In the genomic region with DNA sequence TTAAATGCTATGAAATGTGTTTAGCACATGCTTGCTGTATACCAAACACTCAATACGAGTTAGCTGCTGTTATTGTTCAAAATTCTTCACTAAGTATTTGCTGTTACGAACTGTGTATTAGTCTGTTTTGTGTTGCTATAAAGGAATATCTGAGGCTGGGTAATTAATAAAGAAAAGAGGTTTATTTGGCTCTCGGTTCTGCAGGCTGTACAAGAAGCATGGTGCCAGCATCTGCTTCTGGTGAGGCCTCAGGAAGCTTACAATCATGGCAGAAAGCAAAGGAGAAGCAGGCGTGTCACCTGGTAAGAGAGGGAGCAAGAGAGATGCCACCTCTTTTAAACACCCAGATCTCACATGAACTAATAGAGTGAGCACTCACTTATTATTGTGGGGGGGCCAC, we compare ENCODE assay signal across 25 cellular contexts. TPM values are rescaled to one million over a fixed set of nuclear protein-coding genes. Genes with fewer than 3 reads are reported as not detected.
DNase-seq lines count a peak whose midpoint lies in the region; ATAC-seq and TF ChIP-seq lines count a peak whose summit lies in the region.
"Had no signal": no experiment of that assay in that cellular context is flagged by ENCODE, and none has a peak within 500 bp of the region (broad histone marks: within the 10 kb centered on the region; RNA-seq: fewer than 3 reads in every experiment).

No MANE protein-coding gene starts in this region.

- no peak for TF ChIP-seq CTCF in type B pancreatic cell (conservative IDR thresholded peaks at IDR 0.05)

- no peak overlapping the region for H3K23ac ChIP-seq in mesenchymal stem cell (ENCODE audit: low read length in 2 of 2)

- no peak overlapping the region for H2BK120ac ChIP-seq in mesenchymal stem cell (ENCODE audit: low read depth, low read length)

- H3K36me3 Mint-ChIP-seq in activated naive CD4-positive, alpha-beta T cell treated with anti-CD3 and anti-CD28 coated beads, Interleukin-2, amount 50 U/mL, for 24 hours = peaks cover 5% of the 10 kb centered on the region
- no peaks in the 10 kb centered on the region for H3K36me3 Mint-ChIP-seq in T-cell
- H3K36me3 Mint-ChIP-seq in naive thymus-derived CD4-positive, alpha-beta T cell = peaks cover 0 to 14% (median 6%) of the 10 kb centered on the region in 5 donors
- H3K36me3 Mint-ChIP-seq in type B pancreatic cell = no peaks in the 10 kb centered on the region
- H3K36me3 Mint-ChIP-seq: mesothelial cell of epicardium had no signal

- no peaks in the 10 kb centered on the region for H3K27me3 ChIP-seq in naive thymus-derived CD4-positive, alpha-beta T cell (ENCODE audit: control insufficient read depth in 2 of 2, insufficient read depth in 2 of 2, low read length in 2 of 2)
- H3K27me3 ChIP-seq in mesenchymal stem cell (ENCODE audit: control insufficient read depth in 1 of 2, insufficient read depth in 1 of 2, low read length in 2 of 2) = no peaks in the 10 kb centered on the region
- H3K27me3 ChIP-seq: hepatocyte, neutrophil had no signal

- CTCF ChIA-PET in T-cell (lab: Charles Lee) = no interaction called here
- CTCF ChIA-PET in naive thymus-derived CD4-positive, alpha-beta T cell (lab: Charles Lee) = no interaction called here

- no peak overlapping the region for H3K4me2 ChIP-seq in mesenchymal stem cell (ENCODE audit: low read length, poor library complexity, severe bottlenecking)

- no peak overlapping the region for H2BK15ac ChIP-seq in mesenchymal stem cell (ENCODE audit: low read depth, poor library complexity, severe bottlenecking)

- H3K9ac ChIP-seq in mesenchymal stem cell (ENCODE audit: low read length) = no peak overlapping the region

- H2AK5ac ChIP-seq in mesenchymal stem cell (ENCODE audit: low read length, severe bottlenecking) = no peak overlapping the region

- H3K18ac ChIP-seq in mesenchymal stem cell (ENCODE audit: low read depth in 1 of 2, low read length in 2 of 2) = no peak overlapping the region

- no peak overlapping the region for H2BK5ac ChIP-seq in mesenchymal stem cell (ENCODE audit: low read depth, low read length, poor library complexity, severe bottlenecking)

- intact Hi-C loops in naive thymus-derived CD4-positive, alpha-beta T cell (cut with micrococcal nuclease) = loop anchor here (2.0 to 10.0 kb wide), 6 partner anchors 36 to 921 kb away; partner anchors contain the start of genes STK17A (in 2 of the 2), H2AZ2 (in 1 of the 2) and PPIA (in 1 of the 2)

- peaks cover 10% of the 10 kb centered on the region for H3K79me1 ChIP-seq in mesenchymal stem cell (replicated peaks; ENCODE audit: low read length, poor library complexity, severe bottlenecking)

- H2AFZ ChIP-seq in mesenchymal stem cell (ENCODE audit: low read depth, low read length) = no peak overlapping the region
- H2AFZ ChIP-seq: hepatocyte had no signal

- H3K27ac ChIP-seq in naive thymus-derived CD4-positive, alpha-beta T cell (ENCODE audit: low read depth, low read length) = peak overlapping the region; percentile 94
- H3K27ac ChIP-seq in mesenchymal stem cell (ENCODE audit: low read length, poor library complexity, severe bottlenecking) = no peak overlapping the region
- H3K27ac ChIP-seq: neutrophil had no signal

- no peak overlapping the region for H3K4ac ChIP-seq in mesenchymal stem cell (ENCODE audit: low read depth in 1 of 2, low read length in 2 of 2)

- no peak overlapping the region for H3K4me3 ChIP-seq in naive thymus-derived CD4-positive, alpha-beta T cell (ENCODE audit: low read length)
- H3K4me3 ChIP-seq in mesenchymal stem cell (ENCODE audit: insufficient read depth in 1 of 2, low read depth in 1 of 2, low read length in 2 of 2) = no peak overlapping the region
- H3K4me3 ChIP-seq: GM12878, skin epidermis had no signal

- no peaks in the 10 kb centered on the region for H3K9me3 Mint-ChIP-seq in activated naive CD4-positive, alpha-beta T cell treated with anti-CD3 and anti-CD28 coated beads, Interleukin-2, amount 50 U/mL, for 24 hours
- H3K9me3 Mint-ChIP-seq in T-cell = no peaks in the 10 kb centered on the region
- no peaks in the 10 kb centered on the region for H3K9me3 Mint-ChIP-seq in naive thymus-derived CD4-positive, alpha-beta T cell
- no peaks in the 10 kb centered on the region for H3K9me3 Mint-ChIP-seq in type B pancreatic cell
- H3K9me3 Mint-ChIP-seq: activated naive CD8-positive, alpha-beta T cell treated with anti-CD3 and anti-CD28 coated beads, Interleukin-2, amount 10 ng/mL, durations not matched to agents 7 days and 5 days; mesothelial cell of epicardium had no signal

- 82% methylated on average over 3 of the region's 4 CpGs for WGBS in mesenchymal stem cell

- H3K27me3 Mint-ChIP-seq in activated naive CD4-positive, alpha-beta T cell treated with anti-CD3 and anti-CD28 coated beads, Interleukin-2, amount 50 U/mL, for 24 hours = no peaks in the 10 kb centered on the region
- H3K27me3 Mint-ChIP-seq in T-cell (no peaks in the 10 kb centered on the region), type B pancreatic cell (no peaks in the 10 kb centered on the region)
- no peaks in the 10 kb centered on the region for H3K27me3 Mint-ChIP-seq in naive thymus-derived CD4-positive, alpha-beta T cell
- H3K27me3 Mint-ChIP-seq: activated naive CD8-positive, alpha-beta T cell treated with anti-CD3 and anti-CD28 coated beads, Interleukin-2, amount 10 ng/mL, durations not matched to agents 7 days and 5 days had no signal

- H4K91ac ChIP-seq in mesenchymal stem cell (ENCODE audit: low read length) = no peak overlapping the region

- H4K8ac ChIP-seq in mesenchymal stem cell (ENCODE audit: low read length) = no peak overlapping the region

- no peak overlapping the region for H2BK12ac ChIP-seq in mesenchymal stem cell (ENCODE audit: low read length in 2 of 2)

- H3K4me1 Mint-ChIP-seq in activated naive CD4-positive, alpha-beta T cell treated with anti-CD3 and anti-CD28 coated beads, Interleukin-2, amount 50 U/mL, for 24 hours = peaks cover 44% of the 10 kb centered on the region
- H3K4me1 Mint-ChIP-seq in T-cell (peaks cover 34 to 42% (median 34%) of the 10 kb centered on the region in 3 donors), type B pancreatic cell (ENCODE audit: unreplicated experiment) (no peaks in the 10 kb centered on the region)
- peaks cover 20 to 59% (median 39%) of the 10 kb centered on the region in 7 donors for H3K4me1 Mint-ChIP-seq in naive thymus-derived CD4-positive, alpha-beta T cell

- POLR2A ChIA-PET in T-cell (lab: Charles Lee) = no interaction called here
- POLR2A ChIA-PET in naive thymus-derived CD4-positive, alpha-beta T cell (lab: Charles Lee) = interaction anchor here (1.4 kb wide), 1 partner anchor 654 kb away, joined by 3 read pairs; the partner anchor contains the start of gene TMED4

- peak overlapping the region; percentile 77 for H3K4me3 Mint-ChIP-seq in activated naive CD4-positive, alpha-beta T cell treated with anti-CD3 and anti-CD28 coated beads, Interleukin-2, amount 50 U/mL, for 24 hours
- H3K4me3 Mint-ChIP-seq in T-cell (peak overlapping the region; percentile 57 to 93 (median 86)), type B pancreatic cell (peak overlapping the region; percentile 70)
- peak overlapping the region in 9 of 10 donors; percentile 41 to 95 (median 80) for H3K4me3 Mint-ChIP-seq in naive thymus-derived CD4-positive, alpha-beta T cell

- no peak overlapping the region for H3K14ac ChIP-seq in mesenchymal stem cell (ENCODE audit: low read length in 2 of 2)

- H3K27ac Mint-ChIP-seq in activated naive CD4-positive, alpha-beta T cell treated with anti-CD3 and anti-CD28 coated beads, Interleukin-2, amount 50 U/mL, for 24 hours = no peak overlapping the region
- H3K27ac Mint-ChIP-seq in T-cell (peak overlapping the region; percentile 78), type B pancreatic cell (no peak overlapping the region)
- H3K27ac Mint-ChIP-seq in naive thymus-derived CD4-positive, alpha-beta T cell = peak overlapping the region; percentile 5 to 98 (median 92)
- H3K27ac Mint-ChIP-seq: mesothelial cell of epicardium had no signal

- no peaks in the 10 kb centered on the region for H3K9me3 ChIP-seq in naive thymus-derived CD4-positive, alpha-beta T cell (ENCODE audit: control insufficient read depth in 2 of 3, low read length in 3 of 3)
- H3K9me3 ChIP-seq in mesenchymal stem cell (ENCODE audit: control insufficient read depth, low read length) = no peaks in the 10 kb centered on the region
- H3K9me3 ChIP-seq: left ventricle myocardium inferior, neutrophil, thoracic aorta had no signal

- H3K4me1 ChIP-seq in naive thymus-derived CD4-positive, alpha-beta T cell (ENCODE audit: control insufficient read depth in 2 of 2, insufficient read depth in 2 of 2, low read length in 2 of 2) = peaks cover 6 to 16% of the 10 kb centered on the region in 2 donors
- peaks cover 6% of the 10 kb centered on the region for H3K4me1 ChIP-seq in mesenchymal stem cell (ENCODE audit: control insufficient read depth, insufficient read depth, low read depth, low read length)

- no peak for DNase-seq in activated naive CD4-positive, alpha-beta T cell (lab: John Stamatoyannopoulos, UW)
- no peak for DNase-seq in T-cell
- DNase-seq in naive thymus-derived CD4-positive, alpha-beta T cell = no peak
- DNase-seq in type B pancreatic cell (ENCODE audit: extremely low spot score, unreplicated experiment) = no peak
- no peak for DNase-seq in mesenchymal stem cell
- DNase-seq: effector CD4-positive, alpha-beta T cell; erythroblast; foreskin fibroblast; H7; left ventricle myocardium inferior; NCI-H1436 treated with DMSO at 0.1 percent for 48 hours; NCI-H2171; NCI-H526; stimulated activated CD4-positive, alpha-beta T cell treated with anti-CD3 and anti-CD28 coated beads, Interleukin-2, amount 100 ng/mL, for 24 hours; stimulated activated naive CD4-positive, alpha-beta T cell had no signal

- no peaks in the 10 kb centered on the region for H3K36me3 ChIP-seq in naive thymus-derived CD4-positive, alpha-beta T cell (ENCODE audit: control insufficient read depth in 2 of 3, insufficient read depth in 3 of 3, low read length in 3 of 3)
- peaks cover 0 to 4% of the 10 kb centered on the region in 2 experiments for H3K36me3 ChIP-seq in mesenchymal stem cell (ENCODE audit: control insufficient read depth in 1 of 2, insufficient read depth in 2 of 2, low read depth in 1 of 2, low read length in 2 of 2)
- H3K36me3 ChIP-seq: left ventricle myocardium inferior, neutrophil, thoracic aorta had no signal

- ATAC-seq in T-cell (replicated peaks in 1 of 4) (no peak), HG03095 (IDR thresholded peaks at IDR 0.05; ENCODE audit: unreplicated experiment) (no peak), HG02678 (IDR thresholded peaks at IDR 0.05; ENCODE audit: unreplicated experiment) (no peak)
- no peak for ATAC-seq in naive thymus-derived CD4-positive, alpha-beta T cell
- ATAC-seq: GM12878 had no signal

RNA-seq across cellular contexts. Expression of gene UBE2D4, which starts 1.6 kb away (rescaled TPM):
- 10 to 100 TPM in 3 of 5 donors, 1 to 10 TPM in 2; 6.7 to 12.8 (median 10.4) TPM for total RNA-seq in T-cell
- 10 to 100 TPM in 2 of 5 experiments, 1 to 10 TPM in 3; 6.3 to 13.9 (median 9.6) TPM for total RNA-seq in naive thymus-derived CD4-positive, alpha-beta T cell
- 10 to 100 TPM; 13.4 to 15.9 TPM for polyA plus RNA-seq in naive thymus-derived CD4-positive, alpha-beta T cell
- total RNA-seq in type B pancreatic cell (ENCODE audit: low replicate concordance) = 11.4 and 16.7 TPM in 2 replicates
- polyA plus RNA-seq in mesenchymal stem cell (2013, experiment 1 of 2) = 10.9 TPM
- 9.9 TPM for polyA plus RNA-seq in mesenchymal stem cell (2013, experiment 2 of 2)

RNA-seq across cellular contexts. Expression of gene URGCP, which starts 21.4 kb away (rescaled TPM):
- total RNA-seq in T-cell = 10 to 100 TPM; 22.3 to 35.2 (median 33.6) TPM
- 10 to 100 TPM; 20.0 to 33.7 (median 26.8) TPM for total RNA-seq in naive thymus-derived CD4-positive, alpha-beta T cell
- polyA plus RNA-seq in naive thymus-derived CD4-positive, alpha-beta T cell = 10 to 100 TPM; 22.0 to 40.6 TPM
- 28.2 and 35.0 TPM in 2 replicates for total RNA-seq in type B pancreatic cell (ENCODE audit: low replicate concordance)
- 16.7 TPM for polyA plus RNA-seq in mesenchymal stem cell (2013, experiment 1 of 2)
- 16.2 TPM for polyA plus RNA-seq in mesenchymal stem cell (2013, experiment 2 of 2)

RNA-seq across cellular contexts. Expression of gene MRPS24, which starts 58.5 kb away (rescaled TPM):
- total RNA-seq in T-cell (10 to 100 TPM; 44.6 to 71.6 (median 58.4) TPM), type B pancreatic cell (ENCODE audit: low replicate concordance) (96.6 and 101 TPM in 2 replicates)
- 10 to 100 TPM; 44.2 to 76.6 (median 62.3) TPM for total RNA-seq in naive thymus-derived CD4-positive, alpha-beta T cell
- polyA plus RNA-seq in naive thymus-derived CD4-positive, alpha-beta T cell = 100 to 1,000 TPM; 169 to 187 TPM
- 167 TPM for polyA plus RNA-seq in mesenchymal stem cell (2013, experiment 1 of 2)
- 166 TPM for polyA plus RNA-seq in mesenchymal stem cell (2013, experiment 2 of 2)

Comparison
In these comparisons a context has a peak if more than half of its experiments do, and no peak if none do; other contexts are left out.
1. H3K27ac Mint-ChIP-seq: peak in T-cell (2 of 2) and naive thymus-derived CD4-positive, alpha-beta T cell (9 of 9); none in activated naive CD4-positive, alpha-beta T cell treated with anti-CD3 and anti-CD28 coated beads, Interleukin-2, amount 50 U/mL, for 24 hours (single experiment) and type B pancreatic cell (single experiment).
2. Peak in every context shown above with its lines, with median percentiles within 50 percentile points of each other: H3K4me3 Mint-ChIP-seq.